18 cellular contexts compared by ENCODE assay signal in genomic region chr6:40187654-40188053, GRCh38.
DNase-seq lines count a peak whose midpoint lies in the region; ATAC-seq, FAIRE-seq and TF ChIP-seq lines count a peak whose summit lies in the region.
"Had no signal": no experiment of that assay in that cellular context is flagged by ENCODE, and none has a peak within 500 bp of the region (broad histone marks: within the 10 kb centered on the region; RNA-seq: fewer than 3 reads in every experiment).

No MANE protein-coding gene starts in this region.

- FAIRE-seq in K562 (lab: Jason Lieb, UNC), result no peak
- FAIRE-seq: D721Med, GM19239 had no signal

- POLR2A ChIA-PET in K562 (lab: Yijun Ruan, JAX), result interaction anchor here (1.3 kb wide), 1 partner anchor 25 kb away, joined by 3 read pairs; no protein-coding TSS in a partner anchor

- no peak overlapping the region for H3K4me3 ChIP-seq in K562
- H3K4me3 ChIP-seq: BLaER1 treated with 17β-estradiol and CSF1 and Interleukin-3, amounts not matched to agents 10 nM and 100 nM had no signal

- no peaks in the 10 kb centered on the region for H3K4me1 ChIP-seq in K562 (replicated peaks in 1 of 2; ENCODE audit: control insufficient read depth in 2 of 2, insufficient read depth in 2 of 2, low read length in 2 of 2)

- TF ChIP-seq CTCF in K562 (IDR thresholded peaks at IDR 0.05 in 2 of 3, conservative IDR thresholded peaks at IDR 0.05 in 1 of 3; ENCODE audit: insufficient read depth in 2 of 3, low read depth in 1 of 3, low read length in 3 of 3) (no peak), osteocyte (IDR thresholded peaks at IDR 0.05) (no peak)

- no peak for ATAC-seq in K562
- ATAC-seq: HCT116 had no signal

- no peak for TF ChIP-seq EP300 in K562 (IDR thresholded peaks at IDR 0.05; ENCODE audit: low read length)

- DNase-seq in SIG-M5 treated with dmso at 0.1 percent for 504 hours (lab: John Stamatoyannopoulos, UW; ENCODE audit: unreplicated experiment), result peak; percentile 0
- DNase-seq in SIG-M5 (lab: John Stamatoyannopoulos, UW), result no peak
- DNase-seq in NCI-H526 treated with DMSO at 0.1 percent for 48 hours (lab: John Stamatoyannopoulos, UW), result peak; percentile 23
- DNase-seq in K562 (ENCODE audit: extremely low read depth in 1 of 4, low spot score in 3 of 4), result no peak
- DNase-seq in osteocyte (ENCODE audit: extremely low spot score, unreplicated experiment), result peak; percentile 48
- DNase-seq in SW 1271 (lab: John Stamatoyannopoulos, UW), result no peak
- no peak for DNase-seq in anterior cingulate cortex (lab: John Stamatoyannopoulos, UW)
- no peak for DNase-seq in activated naive CD4-positive, alpha-beta T cell treated with Interleukin-2 at 50 U/mL for 16 hours
- DNase-seq: 8988T; CD4-positive, alpha-beta T cell; COR-L47; DND-41; GDM1; IMR-90 had no signal

- H2AFZ ChIP-seq in K562 (ENCODE audit: low read depth, low read length), result no peak overlapping the region

- TF ChIP-seq RAD21 in K562 (CRISPR knock-in tag; conservative IDR thresholded peaks at IDR 0.05 in 1 of 2, IDR thresholded peaks at IDR 0.05 in 1 of 2), result no peak

- CTCF ChIA-PET in K562 (lab: Yijun Ruan, JAX; ENCODE audit: low intra/inter-chr PET ratio), result no interaction called here

- H3K9ac ChIP-seq in K562 (ENCODE audit: insufficient read depth in 1 of 2, low read depth in 2 of 2, low read length in 2 of 2), result no peak overlapping the region
- H3K9ac ChIP-seq: BLaER1 treated with 17β-estradiol and CSF1 and Interleukin-3, amounts not matched to agents 10 nM and 100 nM had no signal

- in situ Hi-C loops in K562 (cut with MboI), result no loop called here

- no peak overlapping the region for H3K27ac ChIP-seq in K562 (ENCODE audit: extremely low read depth, low read depth, low read length)
- H3K27ac ChIP-seq: BLaER1 treated with 17β-estradiol and CSF1 and Interleukin-3, amounts not matched to agents 10 nM and 100 nM had no signal

- no peaks in the 10 kb centered on the region for H3K79me2 ChIP-seq in K562 (ENCODE audit: control insufficient read depth, insufficient read depth, low read length)

- intact Hi-C loops in K562 (cut with micrococcal nuclease), result no loop called here

- no peaks in the 10 kb centered on the region for H3K9me1 ChIP-seq in K562 (ENCODE audit: control insufficient read depth, insufficient read depth, low read length)

- H3K36me3 ChIP-seq in K562 (ENCODE audit: control insufficient read depth, insufficient read depth, low read length), result no peaks in the 10 kb centered on the region
- H3K36me3 ChIP-seq: BLaER1 treated with 17β-estradiol and CSF1 and Interleukin-3, amounts not matched to agents 10 nM and 100 nM had no signal

- WGBS in K562 (ENCODE audit: insufficient coverage, low coverage, missing lambda C conversion rate), result 0% methylated on average over 4 of the region's 4 CpGs

- no peak for TF ChIP-seq POLR2A in K562 (conservative IDR thresholded peaks at IDR 0.05)

- H3K27me3 Mint-ChIP-seq in osteocyte (ENCODE audit: unreplicated experiment), result no peaks in the 10 kb centered on the region

- H3K27ac Mint-ChIP-seq in osteocyte (ENCODE audit: unreplicated experiment), result no peak overlapping the region
- H3K27ac Mint-ChIP-seq: CD4-positive, alpha-beta T cell had no signal

- H3K9me3 ChIP-seq in K562 (replicated peaks; ENCODE audit: control insufficient read depth, insufficient read depth, low read depth, low read length), result no peaks in the 10 kb centered on the region; the same call in 1 of the 2 replicates

- H3K9me3 Mint-ChIP-seq in osteocyte (ENCODE audit: unreplicated experiment), result peaks cover 27% of the 10 kb centered on the region
- H3K9me3 Mint-ChIP-seq: CD4-positive, alpha-beta T cell had no signal

- no peaks in the 10 kb centered on the region; a peak in 2 of 5 replicates for H3K27me3 ChIP-seq in K562 (ENCODE audit: control insufficient read depth in 2 of 2, insufficient read depth in 2 of 2, low read length in 2 of 2)
- H3K27me3 ChIP-seq: BLaER1 treated with 17β-estradiol and CSF1 and Interleukin-3, amounts not matched to agents 10 nM and 100 nM had no signal

- no peaks in the 10 kb centered on the region for H3K36me3 Mint-ChIP-seq in osteocyte (ENCODE audit: unreplicated experiment)

- no TSS peak for BruUV-seq in K562 (replicated peaks; lab: Mats Ljungman, UMichigan)

- no peaks in the 10 kb centered on the region for H4K20me1 ChIP-seq in K562 (replicated peaks; ENCODE audit: control insufficient read depth, insufficient read depth, low read length)
- H4K20me1 ChIP-seq: BLaER1 treated with 17β-estradiol and CSF1 and Interleukin-3, amounts not matched to agents 10 nM and 100 nM had no signal

- H3K4me1 Mint-ChIP-seq in osteocyte (ENCODE audit: unreplicated experiment), result no peaks in the 10 kb centered on the region

- no peak overlapping the region for H3K4me2 ChIP-seq in K562 (ENCODE audit: insufficient read depth, low read length)
- H3K4me2 ChIP-seq: BLaER1 treated with 17β-estradiol and CSF1 and Interleukin-3, amounts not matched to agents 10 nM and 100 nM had no signal

- H3K4me3 Mint-ChIP-seq in osteocyte (ENCODE audit: unreplicated experiment), result no peak overlapping the region
- H3K4me3 Mint-ChIP-seq: CD4-positive, alpha-beta T cell had no signal

TF ChIP-seq in K562, 482 proteins besides CTCF, POLR2A, EP300 and RAD21:
- TF ChIP-seq ID3 (CRISPR knock-in tag; IDR thresholded peaks at IDR 0.05), result no peak
- no peak for TF ChIP-seq ID3 (tag; IDR thresholded peaks at IDR 0.05)
- TF ChIP-seq ZBTB40 (IDR thresholded peaks at IDR 0.05), result peak; percentile 73
- no peak for TF ChIP-seq ZBTB40 (CRISPR knock-in tag; IDR thresholded peaks at IDR 0.05)
- TF ChIP-seq BHLHE40 (IDR thresholded peaks at IDR 0.05; ENCODE audit: low read length), result peak; percentile 27; the same call in 1 of the 2 replicates

Comparison
In these comparisons a context has a peak if more than half of its experiments do, and no peak if none do; other contexts are left out.
1. DNase-seq: peak in SIG-M5 treated with dmso at 0.1 percent for 504 hours (single experiment), NCI-H526 treated with DMSO at 0.1 percent for 48 hours (single experiment) and osteocyte (single experiment); none in SIG-M5 (single experiment), K562 (0 of 4), SW 1271 (0 of 2), anterior cingulate cortex (0 of 58) and activated naive CD4-positive, alpha-beta T cell treated with Interleukin-2 at 50 U/mL for 16 hours (single experiment).